14 cellular contexts compared by ENCODE assay signal in genomic region chr1:203424861-203425667, GRCh38. TPM values are rescaled to one million over a fixed set of nuclear protein-coding genes. Genes with fewer than 3 reads are reported as not detected.
DNase-seq lines count a peak whose midpoint lies in the region; ATAC-seq and TF ChIP-seq lines count a peak whose summit lies in the region.
"Had no signal": no experiment of that assay in that cellular context is flagged by ENCODE, and none has a peak within 500 bp of the region (broad histone marks: within the 10 kb centered on the region; RNA-seq: fewer than 3 reads in every experiment).

No MANE protein-coding gene starts in this region.

- H3K27me3 ChIP-seq in RWPE2 (ENCODE audit: insufficient read depth, poor library complexity, severe bottlenecking): peaks cover 6% of the 10 kb centered on the region
- H3K27me3 ChIP-seq in upper lobe of right lung: peaks cover 3% of the 10 kb centered on the region
- H3K27me3 ChIP-seq in testis: no peaks in the 10 kb centered on the region

- ATAC-seq in RWPE2 (ENCODE audit: low read depth) (peak; percentile 23; the same call in 2 of the 3 replicates), upper lobe of right lung (peak; percentile 24), GM18909 (IDR thresholded peaks at IDR 0.05; ENCODE audit: poor library complexity, unreplicated experiment) (no peak)
- ATAC-seq: T-helper 17 cell had no signal

- 87 to 95% methylated on average over 2 to 3 of the region's 4 CpGs for WGBS in mesodermal cell (ENCODE audit: insufficient coverage in 2 of 2), 2 experiments
- 61 to 74% methylated on average over 4 of the region's 4 CpGs for WGBS in testis, 2 donors

- H3K27ac ChIP-seq in RWPE2 (ENCODE audit: poor library complexity, severe bottlenecking): no peak overlapping the region
- H3K27ac ChIP-seq in mesodermal cell (ENCODE audit: low read depth, low read length, severe bottlenecking): peak overlapping the region; percentile 74
- peak overlapping the region; percentile 30 for H3K27ac ChIP-seq in upper lobe of right lung
- H3K27ac ChIP-seq in testis: no peak overlapping the region
- H3K27ac ChIP-seq: parathyroid adenoma had no signal

- H3K4me3 ChIP-seq in RWPE2 (ENCODE audit: severe bottlenecking): no peak overlapping the region
- H3K4me3 ChIP-seq in mesodermal cell (ENCODE audit: extremely low read depth, insufficient read depth, low read length, poor library complexity, severe bottlenecking): no peak overlapping the region
- H3K4me3 ChIP-seq in upper lobe of right lung: no peak overlapping the region
- H3K4me3 ChIP-seq in testis: no peak overlapping the region
- H3K4me3 ChIP-seq: HAP-1 had no signal

- TF ChIP-seq CTCF in RWPE2 (IDR thresholded peaks at IDR 0.05; ENCODE audit: poor library complexity, severe bottlenecking): no peak
- no peak for TF ChIP-seq CTCF in upper lobe of right lung (IDR thresholded peaks at IDR 0.05)
- TF ChIP-seq CTCF in testis (IDR thresholded peaks at IDR 0.05): no peak

- H3K4me1 ChIP-seq in RWPE2 (ENCODE audit: insufficient read depth, poor library complexity, severe bottlenecking) (no peaks in the 10 kb centered on the region), mesodermal cell (ENCODE audit: control insufficient read depth, insufficient read depth, low read length, poor library complexity, severe bottlenecking) (peaks cover 20% of the 10 kb centered on the region), upper lobe of right lung (peaks cover 5% of the 10 kb centered on the region), testis (no peaks in the 10 kb centered on the region)
- H3K4me1 ChIP-seq: HAP-1, parathyroid adenoma had no signal

- H3K9me3 ChIP-seq in RWPE2 (ENCODE audit: severe bottlenecking) (no peaks in the 10 kb centered on the region), mesodermal cell (ENCODE audit: control insufficient read depth, low read length) (no peaks in the 10 kb centered on the region), upper lobe of right lung (no peaks in the 10 kb centered on the region), testis (no peaks in the 10 kb centered on the region)
- H3K9me3 ChIP-seq: Caco-2, HAP-1 had no signal

- intact Hi-C loops in upper lobe of right lung (cut with DNase I): no loop called here
- intact Hi-C loops in testis (cut with DNase I; ENCODE audit: low total_unique reads): no loop called here

- DNase-seq in NCI-H2227 treated with DMSO at 0.1 percent for 48 hours (lab: John Stamatoyannopoulos, UW): peak; percentile 11
- DNase-seq in NCI-H2227 (lab: John Stamatoyannopoulos, UW; ENCODE audit: unreplicated experiment): no peak
- DNase-seq in RWPE2 (ENCODE audit: low spot score): no peak
- DNase-seq in upper lobe of right lung: no peak
- no peak for DNase-seq in NCI-H2107 (lab: John Stamatoyannopoulos, UW)
- no peak for DNase-seq in testis
- DNase-seq: Caco-2, cerebellar nuclear complex, NCI-H187 treated with DMSO at 0.1 percent for 48 hours, T-helper 17 cell had no signal

- H3K36me3 ChIP-seq in RWPE2 (ENCODE audit: low read depth) (no peaks in the 10 kb centered on the region), mesodermal cell (ENCODE audit: control insufficient read depth, insufficient read depth, low read length) (no peaks in the 10 kb centered on the region), upper lobe of right lung (no peaks in the 10 kb centered on the region), testis (ENCODE audit: low read depth, missing control alignments) (no peaks in the 10 kb centered on the region)
- H3K36me3 ChIP-seq: HAP-1 had no signal

- TF ChIP-seq POLR2A in testis (IDR thresholded peaks at IDR 0.05): no peak

RNA-seq across cellular contexts. Expression of gene PRELP, which starts 50.5 kb away (rescaled TPM):
- polyA plus RNA-seq in mesodermal cell (2013, experiment 1 of 2): 4.9 TPM
- 6.5 TPM for polyA plus RNA-seq in mesodermal cell (2013, experiment 2 of 2)
- 91.8 TPM for total RNA-seq in upper lobe of right lung
- 1 to 10 TPM; 9.6 to 10.0 TPM for total RNA-seq in testis
- 26.5 TPM for polyA plus RNA-seq in testis (ENCODE audit: insufficient read depth, low read depth, low replicate concordance)
- total RNA-seq: Caco-2, T-helper 17 cell had no signal

Comparison
In these comparisons a context has a peak if more than half of its experiments do, and no peak if none do; other contexts are left out.
1. H3K27ac ChIP-seq: peak in mesodermal cell (single experiment) and upper lobe of right lung (single experiment); none in RWPE2 (single experiment) and testis (0 of 2).